ENCODE assay signal across 8 cellular contexts in genomic region chr15:67127925-67128324, GRCh38.
DNase-seq lines count a peak whose midpoint lies in the region; ATAC-seq and TF ChIP-seq lines count a peak whose summit lies in the region.

No MANE protein-coding gene starts in this region.

- ATAC-seq in Panc1 = peak; percentile 19
- ATAC-seq in HG03565 (IDR thresholded peaks at IDR 0.05; ENCODE audit: unreplicated experiment) = no peak
- no peak for ATAC-seq in HG02610 (IDR thresholded peaks at IDR 0.05; ENCODE audit: unreplicated experiment)
- no peak for ATAC-seq in GM21619 (IDR thresholded peaks at IDR 0.05; ENCODE audit: unreplicated experiment)

- POLR2A ChIA-PET in Panc1 (lab: Charles Lee) = interaction anchor here (0.5 to 1.5 kb wide), 4 partner anchors 15 to 109 kb away, joined by 3 to 8 read pairs (median 4); no protein-coding TSS in a partner anchor

- H3K9me3 ChIP-seq in Panc1 (ENCODE audit: control insufficient read depth, insufficient read depth, low read depth, low read length) = no peaks in the 10 kb centered on the region
- no peaks in the 10 kb centered on the region for H3K9me3 ChIP-seq in esophagus (ENCODE audit: control insufficient read depth in 2 of 2, insufficient read depth in 1 of 2, low read depth in 1 of 2, low read length in 1 of 2)

- TF ChIP-seq CTCF in Panc1 (IDR thresholded peaks at IDR 0.05) (no peak), progenitor cell of endocrine pancreas (IDR thresholded peaks at IDR 0.05; ENCODE audit: unreplicated experiment) (no peak)

- DNase-seq in ELR (ENCODE audit: low read depth) (peak; percentile 98), Panc1 (ENCODE audit: low read depth, low spot score) (peak; percentile 95), progenitor cell of endocrine pancreas (ENCODE audit: low spot score, unreplicated experiment) (no peak), NCI-H1105 treated with DMSO at 0.1 percent for 48 hours (lab: John Stamatoyannopoulos, UW) (no peak)

- no peaks in the 10 kb centered on the region for H3K9me3 Mint-ChIP-seq in progenitor cell of endocrine pancreas (ENCODE audit: low read depth)

- H3K36me3 ChIP-seq in Panc1 (ENCODE audit: control insufficient read depth, insufficient read depth, low read length) = peaks cover 10% of the 10 kb centered on the region; the same call in 1 of the 2 replicates
- peaks cover 0 to 4% of the 10 kb centered on the region in 2 donors for H3K36me3 ChIP-seq in esophagus (ENCODE audit: control insufficient read depth in 2 of 2, insufficient read depth in 2 of 2, low read length in 1 of 2)

- H3K27me3 Mint-ChIP-seq in progenitor cell of endocrine pancreas = no peaks in the 10 kb centered on the region

- H3K4me3 ChIP-seq in Panc1 (ENCODE audit: low read depth in 2 of 2, low read length in 2 of 2) (no peak overlapping the region), esophagus (ENCODE audit: low read depth in 1 of 2, low read length in 2 of 2) (no peak overlapping the region)

- H3K4me1 ChIP-seq in Panc1 (ENCODE audit: control insufficient read depth, insufficient read depth, low read length) = peaks cover 98% of the 10 kb centered on the region
- peaks cover 10 to 45% of the 10 kb centered on the region in 2 donors for H3K4me1 ChIP-seq in esophagus (ENCODE audit: control insufficient read depth in 2 of 2, insufficient read depth in 2 of 2, low read length in 1 of 2)

- no peaks in the 10 kb centered on the region for H3K36me3 Mint-ChIP-seq in progenitor cell of endocrine pancreas (ENCODE audit: insufficient read depth)

- in situ Hi-C loops in Panc1 (cut with HindIII; ENCODE audit: low pct_unique_long_range_greater_than_20kb, low sequenced_read_pairs) = no loop called here

- WGBS in esophagus, 2 donors = 29 to 46% methylated on average over 4 of the region's 4 CpGs

- BruUV-seq in Panc1 (replicated peaks; lab: Mats Ljungman, UMichigan) = no TSS peak

- H3K4me1 Mint-ChIP-seq in progenitor cell of endocrine pancreas (ENCODE audit: low read depth) = peaks cover 28% of the 10 kb centered on the region

- H3K4me3 Mint-ChIP-seq in progenitor cell of endocrine pancreas (ENCODE audit: low read depth) = no peak overlapping the region

- H3K27me3 ChIP-seq in Panc1 (ENCODE audit: control insufficient read depth, insufficient read depth, low read length) = no peaks in the 10 kb centered on the region
- no peaks in the 10 kb centered on the region for H3K27me3 ChIP-seq in esophagus (ENCODE audit: control insufficient read depth in 1 of 2, insufficient read depth in 2 of 2, low read length in 2 of 2)

- CTCF ChIA-PET in Panc1 (lab: Charles Lee) = interaction anchor here (1.3 kb wide), 1 partner anchor 15 kb away, joined by 7 read pairs; no protein-coding TSS in a partner anchor

- H3K27ac ChIP-seq in Panc1 (ENCODE audit: low read length) (peak overlapping the region; percentile 100), esophagus (ENCODE audit: low read depth in 2 of 2, low read length in 1 of 2) (peak overlapping the region; percentile 90 to 92)

- H3K27ac Mint-ChIP-seq in progenitor cell of endocrine pancreas = peak overlapping the region; percentile 39

- intact Hi-C loops in Panc1 (cut with micrococcal nuclease; ENCODE audit: unreplicated experiment) = loop anchor here (10.0 kb wide), 1 partner anchor 53 kb away; no protein-coding TSS in a partner anchor

Comparison
In these comparisons a context has a peak if more than half of its experiments do, and no peak if none do; other contexts are left out.
1. DNase-seq: peak in ELR (single experiment) and Panc1 (single experiment); none in progenitor cell of endocrine pancreas (single experiment) and NCI-H1105 treated with DMSO at 0.1 percent for 48 hours (single experiment).